21 cellular contexts compared by ENCODE assay signal in the genomic region with DNA sequence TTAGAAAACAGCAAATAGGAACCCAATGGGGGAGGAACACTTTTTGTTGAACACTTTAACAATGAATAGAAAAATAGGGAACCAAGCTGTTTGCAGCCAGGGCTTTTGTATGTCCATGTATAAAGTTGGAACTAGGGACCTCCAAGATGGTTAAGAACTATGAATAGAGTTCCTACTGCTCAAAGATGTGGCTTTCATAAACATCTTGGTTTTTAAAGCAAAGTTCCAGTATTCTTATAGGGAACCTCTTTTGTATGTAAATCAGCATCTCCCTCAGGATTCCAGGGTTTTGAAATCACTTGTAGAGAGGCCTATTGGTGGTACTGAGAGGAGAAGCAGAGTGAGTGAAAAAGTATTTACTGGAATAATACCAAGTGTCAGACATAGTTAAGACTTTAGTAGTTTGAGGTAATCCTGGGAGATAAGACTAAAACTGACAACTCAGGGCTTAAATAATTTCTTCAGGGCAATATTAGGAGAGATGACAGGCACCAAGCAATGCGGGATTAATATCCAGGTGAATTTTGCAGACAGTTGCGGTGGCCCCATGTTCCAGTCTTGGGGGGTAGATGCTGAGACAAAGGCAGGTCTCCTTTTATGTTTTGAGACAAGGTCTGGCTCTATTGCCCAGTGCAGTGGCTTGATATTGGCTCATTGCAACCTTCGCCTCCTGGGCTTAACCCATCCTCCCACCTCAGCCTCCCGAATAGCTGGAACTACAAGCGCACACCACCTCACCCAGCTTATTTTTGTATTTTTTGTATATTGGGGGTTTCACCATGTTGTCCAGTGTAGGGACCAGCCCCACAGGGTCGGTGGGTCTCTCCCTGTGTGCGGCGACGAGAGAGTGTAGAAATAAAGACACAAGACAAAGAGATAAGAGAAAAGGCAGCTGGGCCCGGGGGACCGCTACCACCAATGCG. TPM values are rescaled to one million over a fixed set of nuclear protein-coding genes. Genes with fewer than 3 reads are reported as not detected.
DNase-seq lines count a peak whose midpoint lies in the region; TF ChIP-seq lines count a peak whose summit lies in the region.
"Had no signal": no experiment of that assay in that cellular context is flagged by ENCODE, and none has a peak within 500 bp of the region (broad histone marks: within the 10 kb centered on the region; RNA-seq: fewer than 3 reads in every experiment).

No MANE protein-coding gene starts in this region.

- H3K9me3 Mint-ChIP-seq in brain: no peaks in the 10 kb centered on the region

- no TSS peak for BruUV-seq in A673 (replicated peaks; lab: Mats Ljungman, UMichigan)

- H3K36me3 ChIP-seq in BLaER1 treated with 17β-estradiol and CSF1 and Interleukin-3, amounts not matched to agents 10 nM and 100 nM: peaks cover 53 to 88% (median 84%) of the 10 kb centered on the region in 11 experiments
- H3K36me3 ChIP-seq in MG63 (peaks cover 94% of the 10 kb centered on the region), osteoblast (ENCODE audit: insufficient read depth, low read length) (peaks cover 80% of the 10 kb centered on the region), A673 (ENCODE audit: insufficient read depth, low read length, poor library complexity, severe bottlenecking) (peaks cover 60% of the 10 kb centered on the region)

- H3K9me3 ChIP-seq in BLaER1 treated with 17β-estradiol and CSF1 and Interleukin-3, amounts not matched to agents 10 nM and 100 nM (replicated peaks in 1 of 11): no peaks in the 10 kb centered on the region
- H3K9me3 ChIP-seq in MG63 (no peaks in the 10 kb centered on the region), osteoblast (ENCODE audit: low read depth, low read length) (no peaks in the 10 kb centered on the region), A673 (ENCODE audit: low read depth, low read length, poor library complexity, severe bottlenecking) (no peaks in the 10 kb centered on the region)
- H3K9me3 ChIP-seq: right atrium auricular region had no signal

- CTCF ChIA-PET in A673 (lab: Charles Lee): no interaction called here

- peak overlapping the region in 6 of 10 experiments; percentile 21 to 41 (median 36); a peak in 6 of 20 replicates for H3K4me3 ChIP-seq in BLaER1 treated with 17β-estradiol and CSF1 and Interleukin-3, amounts not matched to agents 10 nM and 100 nM
- H3K4me3 ChIP-seq in MG63: peak overlapping the region; percentile 94
- H3K4me3 ChIP-seq in osteoblast (ENCODE audit: insufficient read depth, low read length): no peak overlapping the region
- no peak overlapping the region for H3K4me3 ChIP-seq in A673 (ENCODE audit: low read depth, low read length, poor library complexity, severe bottlenecking)
- H3K4me3 ChIP-seq: cardiac muscle cell, hepatocyte, right atrium auricular region had no signal

- H3K9ac ChIP-seq in BLaER1 treated with 17β-estradiol and CSF1 and Interleukin-3, amounts not matched to agents 10 nM and 100 nM: peak overlapping the region in 7 of 11 experiments; percentile 0 to 60 (median 42); a peak in 10 of 22 replicates

- peak overlapping the region in 1 of 5 experiments; percentile 38 for H3K4me3 Mint-ChIP-seq in brain

- peaks cover 93% of the 10 kb centered on the region for H3K79me2 ChIP-seq in osteoblast (ENCODE audit: insufficient read depth, low read length)

- H3K36me3 Mint-ChIP-seq in brain: peaks cover 65% of the 10 kb centered on the region

- no peak overlapping the region for H2AFZ ChIP-seq in osteoblast (ENCODE audit: low read length)
- H2AFZ ChIP-seq: hepatocyte had no signal

- H3K27me3 ChIP-seq in BLaER1 treated with 17β-estradiol and CSF1 and Interleukin-3, amounts not matched to agents 10 nM and 100 nM: no peaks in the 10 kb centered on the region
- H3K27me3 ChIP-seq in MG63 (no peaks in the 10 kb centered on the region), osteoblast (ENCODE audit: insufficient read depth, low read length) (no peaks in the 10 kb centered on the region), A673 (replicated peaks; ENCODE audit: insufficient read depth, low read depth, low read length, poor library complexity) (no peaks in the 10 kb centered on the region)
- H3K27me3 ChIP-seq: cardiac muscle cell, hepatocyte, right atrium auricular region had no signal

- peak overlapping the region in 6 of 11 experiments; percentile 14 to 53 (median 40); a peak in 6 of 22 replicates for H3K27ac ChIP-seq in BLaER1 treated with 17β-estradiol and CSF1 and Interleukin-3, amounts not matched to agents 10 nM and 100 nM
- H3K27ac ChIP-seq in osteoblast (ENCODE audit: low read depth, low read length) (peak overlapping the region; percentile 5), A673 (ENCODE audit: low read depth, low read length, poor library complexity, severe bottlenecking) (no peak overlapping the region)
- H3K27ac ChIP-seq: cardiac muscle cell, hepatocyte, HL-60, right atrium auricular region had no signal

- peaks cover 48% of the 10 kb centered on the region for H3K4me1 Mint-ChIP-seq in brain

- POLR2A ChIA-PET in A673 (lab: Charles Lee; ENCODE audit: low non-redundant PET): interaction anchor here (0.6 kb wide), 1 partner anchor 87 kb away, joined by 5 read pairs; no protein-coding TSS in a partner anchor

- DNase-seq in MG63: no peak
- no peak for DNase-seq in osteoblast (ENCODE audit: insufficient read length, low spot score, missing footprints)
- no peak for DNase-seq in midbrain (lab: John Stamatoyannopoulos, UW)
- no peak for DNase-seq in A673 (ENCODE audit: low spot score)
- no peak for DNase-seq in Ammon's horn (ENCODE audit: low spot score)
- no peak for DNase-seq in 8988T
- DNase-seq: activated CD4-positive, CD25-positive, alpha-beta regulatory T cell treated with anti-CD3 and anti-CD28 coated beads, Interleukin-2, amount 50 U/mL, for 72 hours; activated naive CD4-positive, alpha-beta T cell; effector CD8-positive, alpha-beta T cell; KG1; kidney glomerular epithelial cell; NCI-H1092; NCI-H2081; NCI-H510A; T-helper 2 cell had no signal

- H3K27ac Mint-ChIP-seq in brain: peak overlapping the region in 3 of 5 experiments; percentile 5 to 32 (median 28)

- intact Hi-C loops in A673 (cut with micrococcal nuclease; ENCODE audit: unreplicated experiment): no loop called here

- peaks cover 38 to 99% (median 86%) of the 10 kb centered on the region in 11 experiments; a peak in 21 of 22 replicates for H4K20me1 ChIP-seq in BLaER1 treated with 17β-estradiol and CSF1 and Interleukin-3, amounts not matched to agents 10 nM and 100 nM
- H4K20me1 ChIP-seq in osteoblast (ENCODE audit: insufficient read depth, low read length): peaks cover 68% of the 10 kb centered on the region

- H3K4me1 ChIP-seq in BLaER1 treated with 17β-estradiol and CSF1 and Interleukin-3, amounts not matched to agents 10 nM and 100 nM: peaks cover 41 to 67% (median 55%) of the 10 kb centered on the region in 10 experiments
- H3K4me1 ChIP-seq in osteoblast (ENCODE audit: insufficient read depth, low read length) (peaks cover 37% of the 10 kb centered on the region), A673 (ENCODE audit: insufficient read depth, low read length, poor library complexity, severe bottlenecking) (peaks cover 20% of the 10 kb centered on the region)

- peak overlapping the region; percentile 57 to 82 (median 67) for H3K4me2 ChIP-seq in BLaER1 treated with 17β-estradiol and CSF1 and Interleukin-3, amounts not matched to agents 10 nM and 100 nM
- H3K4me2 ChIP-seq in osteoblast (ENCODE audit: insufficient read depth, low read length): peak overlapping the region; percentile 7
- H3K4me2 ChIP-seq: hepatocyte had no signal

- H3K27me3 Mint-ChIP-seq in brain: peaks cover 4% of the 10 kb centered on the region

- TF ChIP-seq CTCF in brain (conservative IDR thresholded peaks at IDR 0.05): no peak
- no peak for TF ChIP-seq CTCF in osteoblast (IDR thresholded peaks at IDR 0.05; ENCODE audit: extremely low read depth, low read depth, low read length)
- no peak for TF ChIP-seq CTCF in A673 (conservative IDR thresholded peaks at IDR 0.05; ENCODE audit: low read depth, low read length)

RNA-seq across cellular contexts. Expression of gene EID3, which starts 10.4 kb away (rescaled TPM):
- 6.0 and 6.8 TPM in 2 replicates for total RNA-seq in MG63 (2014; rRNA removed; shearing (Covaris generic); ENCODE audit: low replicate concordance)
- 2.2 TPM for polyA plus RNA-seq in brain (ENCODE audit: insufficient read depth, low read depth, low replicate concordance)
- total RNA-seq in osteoblast (14.4 and 19.2 TPM in 2 replicates), A673 (2021) (3.0 and 5.4 TPM in 2 replicates)

Comparison
In these comparisons a context has a peak if more than half of its experiments do, and no peak if none do; other contexts are left out.
1. H3K4me3 ChIP-seq: peak in BLaER1 treated with 17β-estradiol and CSF1 and Interleukin-3, amounts not matched to agents 10 nM and 100 nM (6 of 10) and MG63 (single experiment); none in osteoblast (single experiment) and A673 (single experiment).